In genomic region chr12:113425960-113426453, GRCh38 we compare ENCODE assay signal across 19 cellular contexts. TPM values are rescaled to one million over a fixed set of nuclear protein-coding genes. Genes with fewer than 3 reads are reported as not detected.
DNase-seq lines count a peak whose midpoint lies in the region; ATAC-seq and TF ChIP-seq lines count a peak whose summit lies in the region.
"Had no signal": no experiment of that assay in that cellular context is flagged by ENCODE, and none has a peak within 500 bp of the region (broad histone marks: within the 10 kb centered on the region; RNA-seq: fewer than 3 reads in every experiment).

No MANE protein-coding gene starts in this region.

- H3K27ac ChIP-seq in BLaER1 treated with 17β-estradiol and CSF1 and Interleukin-3, amounts not matched to agents 10 nM and 100 nM: no peak overlapping the region
- H3K27ac ChIP-seq in H9 (ENCODE audit: insufficient read length, low read depth, low read length): peak overlapping the region; percentile 18
- H3K27ac ChIP-seq: ascending aorta, Peyer's patch, upper lobe of left lung had no signal

- H3K23ac ChIP-seq in H9 (ENCODE audit: insufficient read length, low read depth, low read length): no peak overlapping the region

- H3K27me3 Mint-ChIP-seq in H9 (ENCODE audit: low read depth): peaks cover 11% of the 10 kb centered on the region
- no peaks in the 10 kb centered on the region; the same call in 1 of the 2 replicates for H3K27me3 Mint-ChIP-seq in WTC11 (ENCODE audit: low read depth)

- no peak overlapping the region for H2BK120ac ChIP-seq in H9 (ENCODE audit: low read depth, low read length, poor library complexity, severe bottlenecking)

- no peak overlapping the region for H2AFZ ChIP-seq in H9 (ENCODE audit: low read length)

- no peaks in the 10 kb centered on the region for H3K23me2 ChIP-seq in H9 (ENCODE audit: insufficient read length, low read depth, low read length, poor library complexity, severe bottlenecking)

- TF ChIP-seq CTCF in H9 (conservative IDR thresholded peaks at IDR 0.05) (no peak), WTC11 (IDR thresholded peaks at IDR 0.05) (no peak)

- CTCF ChIA-PET in WTC11 (lab: Charles Lee): interaction anchor here (0.6 to 1.9 kb wide), 94 partner anchors 9 to 503 kb away, joined by 3 to 41 read pairs (median 5); partner anchors contain the start of genes DDX54, PLBD2, RASAL1 and RITA1

- H4K20me1 ChIP-seq in BLaER1 treated with 17β-estradiol and CSF1 and Interleukin-3, amounts not matched to agents 10 nM and 100 nM: no peaks in the 10 kb centered on the region; a peak in 2 of 22 replicates
- no peaks in the 10 kb centered on the region for H4K20me1 ChIP-seq in H9 (ENCODE audit: control insufficient read depth, insufficient read depth, insufficient read length)

- peak overlapping the region; percentile 43 for H3K18ac ChIP-seq in H9 (ENCODE audit: insufficient read length, low read depth, low read length)

- no peaks in the 10 kb centered on the region for H3K36me3 ChIP-seq in BLaER1 treated with 17β-estradiol and CSF1 and Interleukin-3, amounts not matched to agents 10 nM and 100 nM
- H3K36me3 ChIP-seq: ascending aorta, Peyer's patch, upper lobe of left lung had no signal

- H3K27ac Mint-ChIP-seq in H9 (peak overlapping the region; percentile 93 to 99 (median 97); a peak in 5 of 7 replicates), WTC11 (no peak overlapping the region)
- H3K27ac Mint-ChIP-seq: activated naive CD4-positive, alpha-beta T cell treated with anti-CD3 and anti-CD28 coated beads, Interleukin-2, amount 10 ng/mL, durations not matched to agents 7 days and 5 days; progenitor cell of endocrine pancreas; stimulated activated naive CD8-positive, alpha-beta T cell treated with anti-CD3 and anti-CD28 coated beads, Interleukin-15, amount 100 ng/mL, for 72 hours had no signal

- no peaks in the 10 kb centered on the region for H3K79me1 ChIP-seq in H9 (ENCODE audit: insufficient read depth, low read depth, low read length, poor library complexity, severe bottlenecking)

- no peak overlapping the region for H3T11ph ChIP-seq in H9 (ENCODE audit: low read length)

- POLR2A ChIA-PET in WTC11 (lab: Charles Lee): no interaction called here

- peaks cover 19 to 26% of the 10 kb centered on the region in 2 experiments for H3K4me1 Mint-ChIP-seq in H9
- H3K4me1 Mint-ChIP-seq in WTC11: peaks cover 16% of the 10 kb centered on the region

- peaks cover 23 to 39% (median 30%) of the 10 kb centered on the region in 11 experiments for H3K27me3 ChIP-seq in BLaER1 treated with 17β-estradiol and CSF1 and Interleukin-3, amounts not matched to agents 10 nM and 100 nM
- no peaks in the 10 kb centered on the region for H3K27me3 ChIP-seq in H9 (ENCODE audit: insufficient read depth, low read length)
- H3K27me3 ChIP-seq: ascending aorta, Peyer's patch, upper lobe of left lung had no signal

- no peak overlapping the region for H4K8ac ChIP-seq in H9 (replicated peaks; ENCODE audit: insufficient read length, low read depth, low read length)

- H4K5ac ChIP-seq in H9 (ENCODE audit: insufficient read length, low read depth, low read length): no peak overlapping the region

- H2AK5ac ChIP-seq in H9 (ENCODE audit: insufficient read length, low read length): no peak overlapping the region

- no peaks in the 10 kb centered on the region for H3K79me2 ChIP-seq in H9 (ENCODE audit: insufficient read depth, low read length)

- H3K4me3 ChIP-seq in BLaER1 treated with 17β-estradiol and CSF1 and Interleukin-3, amounts not matched to agents 10 nM and 100 nM: no peak overlapping the region
- H3K4me3 ChIP-seq: ascending aorta, Peyer's patch, upper lobe of left lung had no signal

- ATAC-seq in WTC11 (peak; percentile 56), HG03354 (IDR thresholded peaks at IDR 0.05; ENCODE audit: poor library complexity, severe bottlenecking, unreplicated experiment) (no peak)
- ATAC-seq: naive thymus-derived CD8-positive, alpha-beta T cell; stimulated activated naive CD8-positive, alpha-beta T cell treated with anti-CD3 and anti-CD28 coated beads, Interleukin-15, amount 100 ng/mL, for 72 hours had no signal

- no CpG with 5 or more reads among the region's 11 CpGs for WGBS in H9 (ENCODE audit: extremely low coverage, insufficient read length, low lambda C conversion rate)

- H3K36me3 Mint-ChIP-seq in H9 (ENCODE audit: insufficient read depth in 1 of 3, low read depth in 3 of 3) (peaks cover 0 to 4% (median 0%) of the 10 kb centered on the region in 3 experiments; a peak in 1 of 7 replicates), WTC11 (no peaks in the 10 kb centered on the region)
- H3K36me3 Mint-ChIP-seq: activated naive CD4-positive, alpha-beta T cell treated with anti-CD3 and anti-CD28 coated beads, Interleukin-2, amount 10 ng/mL, durations not matched to agents 7 days and 5 days; naive thymus-derived CD8-positive, alpha-beta T cell had no signal

- no peak overlapping the region for H2BK12ac ChIP-seq in H9 (ENCODE audit: insufficient read length, low read depth, low read length)

- H3K4me1 ChIP-seq in BLaER1 treated with 17β-estradiol and CSF1 and Interleukin-3, amounts not matched to agents 10 nM and 100 nM: peaks cover 14 to 42% (median 25%) of the 10 kb centered on the region in 10 experiments
- no peaks in the 10 kb centered on the region for H3K4me1 ChIP-seq in H9 (ENCODE audit: insufficient read depth, low read length)

- no peak overlapping the region for H2BK20ac ChIP-seq in H9 (ENCODE audit: low read depth, low read length, poor library complexity, severe bottlenecking)

- H3K14ac ChIP-seq in H9 (ENCODE audit: insufficient read depth, low read length): no peak overlapping the region

- DNase-seq in H9: peak; percentile 78
- DNase-seq in WTC11 (ENCODE audit: low spot score): peak; percentile 63
- DNase-seq in iPS-NIHi11 (ENCODE audit: low spot score): peak; percentile 44
- no peak for DNase-seq in SKM-1 treated with dmso at 0.1 percent for 144 hours (lab: John Stamatoyannopoulos, UW; ENCODE audit: unreplicated experiment)
- no peak for DNase-seq in activated naive CD4-positive, alpha-beta T cell treated with anti-CD3 and anti-CD28 coated beads, Interleukin-2, amount 50 U/mL, for 16 hours
- DNase-seq in NK-92 treated with Interleukin-12 subunit alpha and Interleukin-12 subunit beta, amount 100 ng/mL, for 24 hours (lab: John Stamatoyannopoulos, UW): no peak

- H3K4me2 ChIP-seq in BLaER1 treated with 17β-estradiol and CSF1 and Interleukin-3, amounts not matched to agents 10 nM and 100 nM: peak overlapping the region in 9 of 11 experiments; percentile 15 to 61 (median 30); a peak in 13 of 22 replicates
- H3K4me2 ChIP-seq in H9 (ENCODE audit: insufficient read depth, insufficient read length, low read length): peak overlapping the region; percentile 25

- peak overlapping the region; percentile 60 to 75 for H3K4me3 Mint-ChIP-seq in H9
- H3K4me3 Mint-ChIP-seq in WTC11: peak overlapping the region; percentile 75
- H3K4me3 Mint-ChIP-seq: activated naive CD4-positive, alpha-beta T cell treated with anti-CD3 and anti-CD28 coated beads, Interleukin-2, amount 10 ng/mL, durations not matched to agents 7 days and 5 days; activated T-cell treated with anti-CD3 and anti-CD28 coated beads, Interleukin-2, amount 50 U/mL, for 4 hours; stimulated activated naive CD8-positive, alpha-beta T cell treated with anti-CD3 and anti-CD28 coated beads, Interleukin-15, amount 100 ng/mL, for 72 hours had no signal

- no peak overlapping the region for H3K56ac ChIP-seq in H9 (ENCODE audit: insufficient read length, low read depth, low read length)

- H3K4ac ChIP-seq in H9 (ENCODE audit: low read depth, low read length): no peak overlapping the region

- peaks cover 0 to 10% (median 5%) of the 10 kb centered on the region in 11 experiments; a peak in 3 of 22 replicates for H3K9me3 ChIP-seq in BLaER1 treated with 17β-estradiol and CSF1 and Interleukin-3, amounts not matched to agents 10 nM and 100 nM (replicated peaks in 1 of 11)
- no peaks in the 10 kb centered on the region for H3K9me3 ChIP-seq in H9 (ENCODE audit: control insufficient read depth, low read depth, low read length)
- H3K9me3 ChIP-seq: ascending aorta, Peyer's patch, upper lobe of left lung had no signal

- no peak overlapping the region for H2BK15ac ChIP-seq in H9 (ENCODE audit: low read depth, low read length)

- H2BK5ac ChIP-seq in H9 (ENCODE audit: insufficient read length, low read length): no peak overlapping the region

- no peak overlapping the region for H3K9ac ChIP-seq in BLaER1 treated with 17β-estradiol and CSF1 and Interleukin-3, amounts not matched to agents 10 nM and 100 nM
- no peak overlapping the region for H3K9ac ChIP-seq in H9 (ENCODE audit: extremely low read depth, insufficient read length, low read length)

- H3K9me3 Mint-ChIP-seq in H9 (peaks cover 0 to 4% of the 10 kb centered on the region in 2 experiments; a peak in 3 of 5 replicates), WTC11 (peaks cover 7% of the 10 kb centered on the region)
- H3K9me3 Mint-ChIP-seq: activated naive CD4-positive, alpha-beta T cell treated with anti-CD3 and anti-CD28 coated beads, Interleukin-2, amount 10 ng/mL, durations not matched to agents 7 days and 5 days; activated T-cell treated with anti-CD3 and anti-CD28 coated beads, Interleukin-2, amount 50 U/mL, for 4 hours; naive thymus-derived CD8-positive, alpha-beta T cell had no signal

- H4K91ac ChIP-seq in H9 (ENCODE audit: insufficient read length, low read depth, low read length): no peak overlapping the region

TF ChIP-seq in WTC11, 78 proteins besides CTCF, POLR2A, EP300 and RAD21 (continues in another document):
- no peak for TF ChIP-seq ATF3 (CRISPR knock-in tag; conservative IDR thresholded peaks at IDR 0.05)
- no peak for TF ChIP-seq ETV6 (CRISPR knock-in tag; IDR thresholded peaks at IDR 0.05)
- no peak for TF ChIP-seq MLX (CRISPR knock-in tag; IDR thresholded peaks at IDR 0.05)
- TF ChIP-seq FOXK1 (CRISPR knock-in tag; IDR thresholded peaks at IDR 0.05): no peak
- no peak for TF ChIP-seq TP53 (CRISPR knock-in tag; IDR thresholded peaks at IDR 0.05)
- TF ChIP-seq GRHL2 (CRISPR knock-in tag; IDR thresholded peaks at IDR 0.05; ENCODE audit: insufficient replicate concordance, severe bottlenecking): no peak
- TF ChIP-seq OVOL2 (CRISPR knock-in tag; IDR thresholded peaks at IDR 0.05; ENCODE audit: borderline replicate concordance): no peak
- no peak for TF ChIP-seq JAZF1 (CRISPR knock-in tag; IDR thresholded peaks at IDR 0.05)

RNA-seq across cellular contexts. Expression of gene SDSL, which starts 3.8 kb away (rescaled TPM):
- 0.46 and 1.1 TPM in 2 replicates for total RNA-seq in H9 (2021)
- total RNA-seq in WTC11 (2021): 0.41 to 0.96 TPM (median 0.52 TPM) in 3 replicates
- total RNA-seq: naive thymus-derived CD8-positive, alpha-beta T cell had no signal

RNA-seq across cellular contexts. Expression of gene SDS, which starts 22.3 kb away (rescaled TPM):
- total RNA-seq in H9 (2021) (0.13 TPM in 1 of 2 replicates, not detected in the other), WTC11 (2021) (0.21 to 0.46 TPM (median 0.31 TPM) in 3 replicates)
- total RNA-seq: mammary epithelial cell; naive thymus-derived CD8-positive, alpha-beta T cell; Peyer's patch; progenitor cell of endocrine pancreas; skeletal muscle tissue had no signal

RNA-seq across cellular contexts. Expression of gene LHX5, which starts 45.7 kb away (rescaled TPM):
- total RNA-seq in H9 (2021) (1.9 and 2.1 TPM in 2 replicates), WTC11 (2021) (1.5 to 3.0 TPM (median 1.6 TPM) in 3 replicates)
- total RNA-seq: activated T-cell treated with anti-CD3 and anti-CD28 coated beads, Interleukin-2, amount 50 U/mL, for 4 hours; ascending aorta; Calu3; naive thymus-derived CD8-positive, alpha-beta T cell; Peyer's patch; skeletal muscle tissue; upper lobe of left lung had no signal

Comparison
In these comparisons a context has a peak if more than half of its experiments do, and no peak if none do; other contexts are left out.
1. DNase-seq: peak in H9 (single experiment), WTC11 (single experiment) and iPS-NIHi11 (single experiment); none in SKM-1 treated with dmso at 0.1 percent for 144 hours (single experiment), activated naive CD4-positive, alpha-beta T cell treated with anti-CD3 and anti-CD28 coated beads, Interleukin-2, amount 50 U/mL, for 16 hours (single experiment) and NK-92 treated with Interleukin-12 subunit alpha and Interleukin-12 subunit beta, amount 100 ng/mL, for 24 hours (single experiment).